Comparison of ENCODE assay signal across 18 cellular contexts in genomic region chr4:28225689-28226353, GRCh38.
DNase-seq lines count a peak whose midpoint lies in the region; ATAC-seq and TF ChIP-seq lines count a peak whose summit lies in the region.
"Had no signal": no experiment of that assay in that cellular context is flagged by ENCODE, and none has a peak within 500 bp of the region (broad histone marks: within the 10 kb centered on the region; RNA-seq: fewer than 3 reads in every experiment).

No MANE protein-coding gene starts in this region.

- H4K20me1 ChIP-seq in GM23338 (replicated peaks; ENCODE audit: insufficient read depth) (no peaks in the 10 kb centered on the region), H9 (ENCODE audit: control insufficient read depth, insufficient read depth, insufficient read length) (no peaks in the 10 kb centered on the region)

- H4K8ac ChIP-seq in H9 (replicated peaks; ENCODE audit: insufficient read length, low read depth, low read length) = no peak overlapping the region

- H3K14ac ChIP-seq in H9 (ENCODE audit: insufficient read depth, low read length) = no peak overlapping the region

- no peak overlapping the region for H3K27ac ChIP-seq in GM23338 (ENCODE audit: low read depth)
- H3K27ac ChIP-seq in RWPE2 (ENCODE audit: poor library complexity, severe bottlenecking) = no peak overlapping the region
- H3K27ac ChIP-seq in H9 (ENCODE audit: insufficient read length, low read depth, low read length) = no peak overlapping the region
- H3K27ac ChIP-seq: coronary artery, psoas muscle had no signal

- H3K4me3 Mint-ChIP-seq in GM23338 (no peak overlapping the region), H9 (no peak overlapping the region)
- H3K4me3 Mint-ChIP-seq: CD4-positive, CD25-positive, alpha-beta regulatory T cell; naive thymus-derived CD4-positive, alpha-beta T cell had no signal

- no CpG with 5 or more reads among the region's 4 CpGs for WGBS in H9 (ENCODE audit: extremely low coverage, insufficient read length, low lambda C conversion rate)

- no peak overlapping the region for H3T11ph ChIP-seq in H9 (ENCODE audit: low read length)

- no peak overlapping the region for H3K4ac ChIP-seq in H9 (ENCODE audit: low read depth, low read length)

- H3K79me2 ChIP-seq in GM23338 (replicated peaks; ENCODE audit: insufficient read depth) (no peaks in the 10 kb centered on the region), H9 (ENCODE audit: insufficient read depth, low read length) (no peaks in the 10 kb centered on the region)

- DNase-seq in GM23338 (ENCODE audit: low spot score) (no peak), RWPE2 (ENCODE audit: low spot score) (no peak), fibroblast of pulmonary artery (ENCODE audit: low read depth) (peak; percentile 16), putamen (ENCODE audit: low spot score) (peak; percentile 70), NCI-H446 (lab: John Stamatoyannopoulos, UW) (no peak), H9 (no peak)
- DNase-seq: activated effector memory CD4-positive, alpha-beta T cell treated with anti-CD3 and anti-CD28 coated beads, Interleukin-2, amount 50 U/mL, for 16 hours; aorta; CD4-positive, CD25-positive, alpha-beta regulatory T cell; left ventricle myocardium superior; naive thymus-derived CD4-positive, alpha-beta T cell; NCI-H2227 treated with DMSO at 0.1 percent for 48 hours; psoas muscle had no signal

- H3K9me3 ChIP-seq in RWPE2 (ENCODE audit: severe bottlenecking) (no peaks in the 10 kb centered on the region), H9 (ENCODE audit: control insufficient read depth, low read depth, low read length) (no peaks in the 10 kb centered on the region)
- H3K9me3 ChIP-seq: psoas muscle had no signal

- H3K9ac ChIP-seq in H9 (ENCODE audit: extremely low read depth, insufficient read length, low read length) = no peak overlapping the region

- H3K4me1 ChIP-seq in GM23338 (ENCODE audit: insufficient read depth) (peaks cover 45% of the 10 kb centered on the region), RWPE2 (ENCODE audit: insufficient read depth, poor library complexity, severe bottlenecking) (peaks cover 10% of the 10 kb centered on the region), H9 (ENCODE audit: insufficient read depth, low read length) (no peaks in the 10 kb centered on the region; the same call in 1 of the 2 replicates)
- H3K4me1 ChIP-seq: psoas muscle had no signal

- H2BK120ac ChIP-seq in H9 (ENCODE audit: low read depth, low read length, poor library complexity, severe bottlenecking) = no peak overlapping the region

- no peaks in the 10 kb centered on the region for H3K79me1 ChIP-seq in H9 (ENCODE audit: insufficient read depth, low read depth, low read length, poor library complexity, severe bottlenecking)

- no peak overlapping the region for H3K4me3 ChIP-seq in GM23338
- no peak overlapping the region for H3K4me3 ChIP-seq in RWPE2 (ENCODE audit: severe bottlenecking)
- H3K4me3 ChIP-seq in fibroblast of pulmonary artery (replicated peaks; ENCODE audit: low read depth, low read length) = no peak overlapping the region
- H3K4me3 ChIP-seq: coronary artery, psoas muscle had no signal

- H3K9me3 Mint-ChIP-seq in GM23338 = no peaks in the 10 kb centered on the region
- H3K9me3 Mint-ChIP-seq in H9 = no peaks in the 10 kb centered on the region; a peak in 1 of 5 replicates

- H3K27me3 ChIP-seq in GM23338 (ENCODE audit: insufficient read depth) = no peaks in the 10 kb centered on the region
- no peaks in the 10 kb centered on the region for H3K27me3 ChIP-seq in RWPE2 (ENCODE audit: insufficient read depth, poor library complexity, severe bottlenecking)
- H3K27me3 ChIP-seq in H9 (ENCODE audit: insufficient read depth, low read length) = no peaks in the 10 kb centered on the region

- H3K27ac Mint-ChIP-seq in GM23338 = no peak overlapping the region
- no peak overlapping the region for H3K27ac Mint-ChIP-seq in H9
- H3K27ac Mint-ChIP-seq: CD4-positive, CD25-positive, alpha-beta regulatory T cell; naive thymus-derived CD4-positive, alpha-beta T cell had no signal

- TF ChIP-seq CTCF in GM23338 (conservative IDR thresholded peaks at IDR 0.05; ENCODE audit: low read depth in 2 of 2) = peak in 1 of 2 experiments; percentile 50; a peak in 2 of 4 replicates
- peak; percentile 41 for TF ChIP-seq CTCF in RWPE2 (IDR thresholded peaks at IDR 0.05; ENCODE audit: poor library complexity, severe bottlenecking)
- TF ChIP-seq CTCF in fibroblast of pulmonary artery (IDR thresholded peaks at IDR 0.05; ENCODE audit: low read length, missing control alignments) = no peak
- TF ChIP-seq CTCF in H9 (conservative IDR thresholded peaks at IDR 0.05) = no peak

- H3K9me2 ChIP-seq in GM23338 (ENCODE audit: insufficient read depth) = 0 out of 2 replicates have a peak, but pooled peaks cover 2% of the 10 kb centered on the region

- no peak overlapping the region for H2BK15ac ChIP-seq in H9 (ENCODE audit: low read depth, low read length)

- H2BK20ac ChIP-seq in H9 (ENCODE audit: low read depth, low read length, poor library complexity, severe bottlenecking) = no peak overlapping the region

- H2AFZ ChIP-seq in GM23338 = 0 out of 2 replicates have a peak overlapping the region, but pooled peaks have one; percentile 4
- H2AFZ ChIP-seq in H9 (ENCODE audit: low read length) = no peak overlapping the region

- ATAC-seq in GM23338 (no peak), RWPE2 (ENCODE audit: low read depth) (0 out of 3 replicates have a peak, but pooled peaks have one; percentile 42), HG03354 (IDR thresholded peaks at IDR 0.05; ENCODE audit: poor library complexity, severe bottlenecking, unreplicated experiment) (no peak), GM21390 (IDR thresholded peaks at IDR 0.05; ENCODE audit: unreplicated experiment) (no peak)
- ATAC-seq: esophagus mucosa; left ventricle myocardium superior; naive thymus-derived CD4-positive, alpha-beta T cell; Panc1; psoas muscle had no signal

- no peak overlapping the region for H3K56ac ChIP-seq in H9 (ENCODE audit: insufficient read length, low read depth, low read length)

- H2BK5ac ChIP-seq in H9 (ENCODE audit: insufficient read length, low read length) = no peak overlapping the region

- no peak overlapping the region for H3K18ac ChIP-seq in H9 (ENCODE audit: insufficient read length, low read depth, low read length)

- H2AK5ac ChIP-seq in H9 (ENCODE audit: insufficient read length, low read length) = no peak overlapping the region

- H3K27me3 Mint-ChIP-seq in GM23338 (ENCODE audit: insufficient read depth, low read depth, poor library complexity) (no peaks in the 10 kb centered on the region), H9 (ENCODE audit: low read depth) (no peaks in the 10 kb centered on the region)
- H3K27me3 Mint-ChIP-seq: CD4-positive, CD25-positive, alpha-beta regulatory T cell; naive thymus-derived CD4-positive, alpha-beta T cell had no signal

- H3K4me1 Mint-ChIP-seq in GM23338 (peaks cover 25% of the 10 kb centered on the region), H9 (peaks cover 16 to 22% of the 10 kb centered on the region in 2 experiments)
- H3K4me1 Mint-ChIP-seq: CD4-positive, CD25-positive, alpha-beta regulatory T cell; naive thymus-derived CD4-positive, alpha-beta T cell had no signal

- H3K23ac ChIP-seq in H9 (ENCODE audit: insufficient read length, low read depth, low read length) = no peak overlapping the region

- H3K4me2 ChIP-seq in GM23338 = no peak overlapping the region
- no peak overlapping the region for H3K4me2 ChIP-seq in H9 (ENCODE audit: insufficient read depth, insufficient read length, low read length)

- H4K5ac ChIP-seq in H9 (ENCODE audit: insufficient read length, low read depth, low read length) = no peak overlapping the region

- no peaks in the 10 kb centered on the region for H3K23me2 ChIP-seq in H9 (ENCODE audit: insufficient read length, low read depth, low read length, poor library complexity, severe bottlenecking)

- H4K91ac ChIP-seq in H9 (ENCODE audit: insufficient read length, low read depth, low read length) = no peak overlapping the region

- H3K36me3 Mint-ChIP-seq in GM23338 (ENCODE audit: low read depth) = no peaks in the 10 kb centered on the region
- no peaks in the 10 kb centered on the region for H3K36me3 Mint-ChIP-seq in H9 (ENCODE audit: insufficient read depth in 1 of 3, low read depth in 3 of 3)
- H3K36me3 Mint-ChIP-seq: CD4-positive, CD25-positive, alpha-beta regulatory T cell; naive thymus-derived CD4-positive, alpha-beta T cell had no signal

- H3K36me3 ChIP-seq in GM23338 (ENCODE audit: insufficient read depth) (no peaks in the 10 kb centered on the region), RWPE2 (ENCODE audit: low read depth) (no peaks in the 10 kb centered on the region)

- H3F3A ChIP-seq in GM23338 (replicated peaks; ENCODE audit: low read depth) = no peaks in the 10 kb centered on the region

- H2BK12ac ChIP-seq in H9 (ENCODE audit: insufficient read length, low read depth, low read length) = no peak overlapping the region

TF ChIP-seq in GM23338, 12 proteins besides CTCF, POLR2A, EP300 and RAD21 (continues in another document):
- TF ChIP-seq ZNF114 (CRISPR knock-in tag; IDR thresholded peaks at IDR 0.05) (no peak), EZH2phosphoT487 (IDR thresholded peaks at IDR 0.05; ENCODE audit: unreplicated experiment) (no peak), ZNF331 (CRISPR knock-in tag; IDR thresholded peaks at IDR 0.05; ENCODE audit: low read depth) (no peak), CREB1 (CRISPR knock-in tag; IDR thresholded peaks at IDR 0.05; ENCODE audit: low read depth) (no peak), REST (IDR thresholded peaks at IDR 0.05; ENCODE audit: unreplicated experiment) (no peak)

Comparison
In these comparisons a context has a peak if more than half of its experiments do, and no peak if none do; other contexts are left out.
1. DNase-seq: peak in fibroblast of pulmonary artery (single experiment) and putamen (single experiment); none in GM23338 (single experiment), RWPE2 (single experiment), NCI-H446 (0 of 2) and H9 (single experiment).